25 cellular contexts compared by ENCODE assay signal in the genomic region with DNA sequence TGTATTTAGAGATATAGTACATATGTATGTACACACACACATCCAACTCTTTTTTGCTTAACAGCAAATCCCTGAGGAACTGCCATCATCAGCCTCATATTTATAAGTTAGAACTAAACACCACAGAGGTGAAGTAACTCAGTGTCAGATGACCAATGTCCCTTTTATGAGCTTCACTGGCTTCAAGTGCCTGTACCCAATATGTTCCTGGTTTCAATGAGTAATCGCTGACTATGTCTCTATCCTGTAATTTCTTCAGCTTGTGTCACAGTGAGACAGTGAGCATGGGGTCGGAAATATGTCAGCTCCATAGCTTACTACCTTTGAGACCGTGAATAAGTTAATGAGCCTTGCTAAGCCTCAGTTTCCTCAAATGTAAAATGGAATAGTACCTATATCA.
DNase-seq lines count a peak whose midpoint lies in the region; ATAC-seq, FAIRE-seq and TF ChIP-seq lines count a peak whose summit lies in the region.
"Had no signal": no experiment of that assay in that cellular context is flagged by ENCODE, and none has a peak within 500 bp of the region (broad histone marks: within the 10 kb centered on the region; RNA-seq: fewer than 3 reads in every experiment).

No MANE protein-coding gene starts in this region.

- H2BK20ac ChIP-seq in H1 (ENCODE audit: low read length), result no peak overlapping the region

- no peaks in the 10 kb centered on the region for H3K9me3 Mint-ChIP-seq in MCF 10A (ENCODE audit: unreplicated experiment)
- H3K9me3 Mint-ChIP-seq: activated naive CD8-positive, alpha-beta T cell treated with anti-CD3 and anti-CD28 coated beads, Interleukin-2, amount 10 ng/mL, durations not matched to agents 7 days and 5 days; activated T-helper 1 cell treated with anti-CD3 and anti-CD28 coated beads, Interleukin-12 subunit alpha, Interleukin-12 subunit beta, Interleukin-2, Interleukin-4 antibody, amounts not matched to agents 30 ng/mL and 10 ng/mL and 1 ng/mL, durations not matched to agents 14 hours and 24 hours and 36 hours; neural crest cell had no signal

- peak overlapping the region; percentile 53 for H3K4ac ChIP-seq in H1 (replicated peaks; ENCODE audit: insufficient read length, low read depth, low read length)

- intact Hi-C loops in MCF 10A (cut with micrococcal nuclease) (no loop called here), breast epithelium (cut with DNase I; ENCODE audit: low total_unique reads) (no loop called here)

- no peak overlapping the region for H2BK12ac ChIP-seq in H1 (ENCODE audit: low read depth, low read length)

- no peak overlapping the region for H2BK15ac ChIP-seq in H1 (ENCODE audit: low read length)

- peak; percentile 29 for ATAC-seq in lung (ENCODE audit: insufficient read depth, low FRiP score)
- ATAC-seq: T-helper 17 cell had no signal

- H4K91ac ChIP-seq in H1 (replicated peaks; ENCODE audit: insufficient read length, low read length), result no peak overlapping the region

- H3K79me1 ChIP-seq in H1 (ENCODE audit: low read depth, low read length), result no peaks in the 10 kb centered on the region

- peaks cover 21% of the 10 kb centered on the region for H3K4me1 Mint-ChIP-seq in MCF 10A (ENCODE audit: insufficient read depth, unreplicated experiment)
- H3K4me1 Mint-ChIP-seq: T-helper 17 cell had no signal

- no peak overlapping the region for H3K18ac ChIP-seq in H1 (ENCODE audit: extremely low read depth, low read length)

- no peak overlapping the region for H4K8ac ChIP-seq in H1 (ENCODE audit: extremely low read depth, insufficient read depth, low read length)

- H3K56ac ChIP-seq in H1 (replicated peaks; ENCODE audit: insufficient read length, low read depth, low read length), result no peak overlapping the region

- DNase-seq in MCF 10A (ENCODE audit: unreplicated experiment), result peak; percentile 33
- no peak for DNase-seq in breast epithelium (ENCODE audit: low spot score in 2 of 2)
- no peak for DNase-seq in H1 (ENCODE audit: low read depth in 1 of 2, low spot score in 2 of 2)
- no peak for DNase-seq in lung (ENCODE audit: low spot score)
- no peak for DNase-seq in urothelium cell line (ENCODE audit: low spot score)
- DNase-seq in germinal center (ENCODE audit: low spot score), result no peak
- no peak for DNase-seq in COLO829 (ENCODE audit: low spot score)
- DNase-seq in GM19238 (ENCODE audit: insufficient read length, low spot score), result no peak
- DNase-seq: activated CD4-positive, CD25-positive, alpha-beta regulatory T cell; activated naive CD8-positive, alpha-beta T cell treated with anti-CD3 and anti-CD28 coated beads, Interleukin-2, amount 10 ng/mL, durations not matched to agents 7 days and 5 days; C1 segment of cervical spinal cord; cortex of kidney; head of caudate nucleus; MG63; midbrain; NCI-H187 treated with DMSO at 0.1 percent for 48 hours; NCI-H446 treated with DMSO at 0.1 percent for 48 hours; SHP77 treated with DMSO at 0.1 percent for 48 hours; stimulated activated naive CD4-positive, alpha-beta T cell treated with Interleukin-2 at 50 U/mL for 16 hours; T-helper 17 cell; tibial artery had no signal

- no TSS peak for BruUV-seq in MCF 10A (replicated peaks; lab: Mats Ljungman, UMichigan)

- H3K27ac ChIP-seq in breast epithelium, result no peak overlapping the region
- no peak overlapping the region for H3K27ac ChIP-seq in H1 (ENCODE audit: low read depth, low read length)
- H3K27ac ChIP-seq in lung (ENCODE audit: low read depth in 1 of 2, low read length in 1 of 2), result no peak overlapping the region
- H3K27ac ChIP-seq: tibial artery had no signal

- H3K79me2 ChIP-seq in H1 (ENCODE audit: control insufficient read depth in 1 of 2, insufficient read depth in 2 of 2, low read length in 2 of 2), result no peaks in the 10 kb centered on the region

- no peak overlapping the region for H3K23ac ChIP-seq in H1 (ENCODE audit: insufficient read length)

- no peaks in the 10 kb centered on the region for H3K23me2 ChIP-seq in H1 (ENCODE audit: low read depth, low read length)

- H3K36me3 Mint-ChIP-seq in MCF 10A (ENCODE audit: insufficient read depth, unreplicated experiment), result no peaks in the 10 kb centered on the region
- H3K36me3 Mint-ChIP-seq: activated naive CD8-positive, alpha-beta T cell treated with anti-CD3 and anti-CD28 coated beads, Interleukin-2, amount 10 ng/mL, durations not matched to agents 7 days and 5 days; brain had no signal

- H3K36me3 ChIP-seq in breast epithelium, result no peaks in the 10 kb centered on the region
- no peaks in the 10 kb centered on the region; a peak in 1 of 8 replicates for H3K36me3 ChIP-seq in H1 (ENCODE audit: control insufficient read depth in 2 of 4, insufficient read depth in 4 of 4, low read length in 3 of 4)
- no peaks in the 10 kb centered on the region for H3K36me3 ChIP-seq in lung (ENCODE audit: control insufficient read depth in 2 of 2, insufficient read depth in 2 of 2, low read length in 2 of 2)
- H3K36me3 ChIP-seq: MG63, tibial artery had no signal

- WGBS in H1 (ENCODE audit: extremely low coverage in 1 of 2, insufficient coverage in 1 of 2, insufficient read length in 1 of 2, insufficient replicate concordance in 2 of 2, low coverage in 1 of 2, low lambda C conversion rate in 2 of 2, missing lambda C conversion rate in 1 of 2), 2 experiments, result 97% methylated on average over 3 of the region's 3 CpGs; no CpG with 5 or more reads in 1 of the 2 experiments
- WGBS in lung, 2 donors, result 86% methylated on average over 3 of the region's 3 CpGs

- H3K4me2 ChIP-seq in H1 (ENCODE audit: insufficient read depth in 1 of 2, low read depth in 2 of 2, low read length in 2 of 2), result no peak overlapping the region

- H3K4me3 Mint-ChIP-seq in MCF 10A (ENCODE audit: unreplicated experiment), result no peak overlapping the region
- H3K4me3 Mint-ChIP-seq: activated naive CD8-positive, alpha-beta T cell treated with anti-CD3 and anti-CD28 coated beads, Interleukin-2, amount 10 ng/mL, durations not matched to agents 7 days and 5 days; activated T-helper 1 cell treated with anti-CD3 and anti-CD28 coated beads, Interleukin-12 subunit alpha, Interleukin-12 subunit beta, Interleukin-2, Interleukin-4 antibody, amounts not matched to agents 30 ng/mL and 10 ng/mL and 1 ng/mL, durations not matched to agents 14 hours and 24 hours and 36 hours; brain; neural crest cell; T-helper 17 cell had no signal

- POLR2A ChIA-PET in MCF 10A (lab: Yijun Ruan, JAX) (interaction anchor here (0.6 to 1.2 kb wide), 4 partner anchors 8 to 138 kb away, joined by 3 to 5 read pairs (median 3); no protein-coding TSS in a partner anchor), H1 (lab: Charles Lee; ENCODE audit: partially characterized antibody) (interaction anchor here (0.6 kb wide), 1 partner anchor 18 kb away, joined by 3 read pairs; no protein-coding TSS in a partner anchor)

- no peak overlapping the region for H3K27ac Mint-ChIP-seq in MCF 10A (ENCODE audit: low read depth, unreplicated experiment)
- H3K27ac Mint-ChIP-seq: activated naive CD8-positive, alpha-beta T cell treated with anti-CD3 and anti-CD28 coated beads, Interleukin-2, amount 10 ng/mL, durations not matched to agents 7 days and 5 days; activated T-helper 1 cell treated with anti-CD3 and anti-CD28 coated beads, Interleukin-12 subunit alpha, Interleukin-12 subunit beta, Interleukin-2, Interleukin-4 antibody, amounts not matched to agents 30 ng/mL and 10 ng/mL and 1 ng/mL, durations not matched to agents 14 hours and 24 hours and 36 hours; T-helper 17 cell had no signal

- H3K14ac ChIP-seq in H1 (ENCODE audit: insufficient read length), result no peak overlapping the region

- H2BK5ac ChIP-seq in H1 (ENCODE audit: low read depth, low read length), result no peak overlapping the region

- H2BK120ac ChIP-seq in H1 (replicated peaks; ENCODE audit: low read depth, low read length), result no peak overlapping the region

- H3K4me3 ChIP-seq in breast epithelium (no peak overlapping the region), H1 (ENCODE audit: extremely low read depth in 1 of 4, insufficient read depth in 2 of 4, low read depth in 3 of 4, low read length in 4 of 4) (no peak overlapping the region), lung (no peak overlapping the region)
- H3K4me3 ChIP-seq: MG63, tibial artery had no signal

- no peak for TF ChIP-seq CTCF in MCF 10A (IDR thresholded peaks at IDR 0.05; ENCODE audit: unreplicated experiment)
- no peak for TF ChIP-seq CTCF in breast epithelium (IDR thresholded peaks at IDR 0.05)
- no peak for TF ChIP-seq CTCF in H1 (IDR thresholded peaks at IDR 0.05; ENCODE audit: control extremely low read depth in 1 of 3, insufficient read depth in 1 of 3, low read depth in 1 of 3, low read length in 3 of 3)
- TF ChIP-seq CTCF in lung (IDR thresholded peaks at IDR 0.05; ENCODE audit: control extremely low read depth, extremely low read depth), result no peak

- TF ChIP-seq POLR2A in breast epithelium (IDR thresholded peaks at IDR 0.05), result no peak
- TF ChIP-seq POLR2A in H1 (IDR thresholded peaks at IDR 0.05; ENCODE audit: control extremely low read depth in 1 of 2, low read depth in 2 of 2, low read length in 2 of 2), result no peak

- no peak for FAIRE-seq in H1 (lab: Jason Lieb, UNC)
- peak; percentile 62 for FAIRE-seq in urothelium cell line (lab: Jason Lieb, UNC)
- FAIRE-seq: A204.1 had no signal

- H2AK5ac ChIP-seq in H1 (ENCODE audit: low read depth, low read length), result no peak overlapping the region

- TF ChIP-seq RAD21 in H1 (IDR thresholded peaks at IDR 0.05 in 1 of 2, conservative IDR thresholded peaks at IDR 0.05 in 1 of 2; ENCODE audit: low read depth in 2 of 2, low read length in 2 of 2), result no peak

- no peak for TF ChIP-seq EP300 in H1 (IDR thresholded peaks at IDR 0.05; ENCODE audit: borderline replicate concordance in 1 of 2, low read depth in 2 of 2, low read length in 2 of 2)

- H3K27me3 ChIP-seq in breast epithelium (no peaks in the 10 kb centered on the region), H1 (replicated peaks in 1 of 4; ENCODE audit: control insufficient read depth in 3 of 4, extremely low read depth in 1 of 4, insufficient read depth in 3 of 4, low read length in 3 of 4) (no peaks in the 10 kb centered on the region), lung (ENCODE audit: control insufficient read depth, insufficient read depth) (no peaks in the 10 kb centered on the region)
- H3K27me3 ChIP-seq: MG63, tibial artery had no signal

- no peaks in the 10 kb centered on the region for H3K27me3 Mint-ChIP-seq in MCF 10A (ENCODE audit: insufficient read depth, unreplicated experiment)
- H3K27me3 Mint-ChIP-seq: activated naive CD8-positive, alpha-beta T cell treated with anti-CD3 and anti-CD28 coated beads, Interleukin-2, amount 10 ng/mL, durations not matched to agents 7 days and 5 days; brain; T-helper 17 cell had no signal

- H3K9ac ChIP-seq in H1 (replicated peaks in 1 of 4; ENCODE audit: extremely low read depth in 1 of 4, low read depth in 3 of 4, low read length in 3 of 4), result no peak overlapping the region

- no peak overlapping the region for H4K5ac ChIP-seq in H1 (ENCODE audit: insufficient read length, low read depth, low read length)

- no peaks in the 10 kb centered on the region for H4K20me1 ChIP-seq in H1 (replicated peaks in 1 of 2; ENCODE audit: control insufficient read depth in 1 of 2, insufficient read depth in 2 of 2, low read length in 2 of 2)

- H3K4me1 ChIP-seq in breast epithelium (no peaks in the 10 kb centered on the region), H1 (replicated peaks in 1 of 4; ENCODE audit: control insufficient read depth in 3 of 4, insufficient read depth in 4 of 4, low read length in 3 of 4) (peaks cover 0 to 3% (median 0%) of the 10 kb centered on the region in 4 experiments; a peak in 1 of 7 replicates), lung (ENCODE audit: control insufficient read depth in 2 of 2, insufficient read depth in 2 of 2, low read length in 2 of 2) (peaks cover 1 to 5% of the 10 kb centered on the region in 2 donors)

- H3K9me3 ChIP-seq in breast epithelium (no peaks in the 10 kb centered on the region), H1 (ENCODE audit: insufficient read depth in 2 of 2, low read depth in 1 of 2, low read length in 1 of 2) (no peaks in the 10 kb centered on the region), lung (ENCODE audit: control insufficient read depth in 2 of 2, insufficient read depth in 1 of 2, low read length in 1 of 2) (no peaks in the 10 kb centered on the region)
- H3K9me3 ChIP-seq: MG63, tibial artery had no signal

- CTCF ChIA-PET in MCF 10A (lab: Yijun Ruan, JAX), result no interaction called here
- CTCF ChIA-PET in H1 (lab: Charles Lee; ENCODE audit: partially characterized antibody), result interaction anchor here (1.1 to 1.4 kb wide), 2 partner anchors 20 to 140 kb away, joined by 3 to 4 read pairs; no protein-coding TSS in a partner anchor

- H2AFZ ChIP-seq in H1 (ENCODE audit: low read length), result no peak overlapping the region
